In genomic region chr5:176533894-176534611, GRCh38 we compare ENCODE assay signal across 1 cellular context.
A peak's percentile ranks its signal among the peaks of the same experiment; 100 is the strongest.
TF ChIP-seq lines count a peak whose summit lies in the region.

No MANE protein-coding gene starts in this region.

TF ChIP-seq in HepG2, 621 proteins besides CTCF, POLR2A, EP300 and RAD21 (continued from another document):
- no peak for TF ChIP-seq ZUFSP (CRISPR knock-in tag; IDR thresholded peaks at IDR 0.05; ENCODE audit: borderline replicate concordance)
- peak; percentile 26 for TF ChIP-seq XRCC5 (optimal IDR thresholded peaks at IDR 0.05; ENCODE audit: low read length)
- no peak for TF ChIP-seq DRAP1 (CRISPR knock-in tag; IDR thresholded peaks at IDR 0.05)
- peak; percentile 36; the same call in 1 of the 2 replicates for TF ChIP-seq PAF1 (CRISPR knock-in tag; IDR thresholded peaks at IDR 0.05)
- peak; percentile 38; the same call in 1 of the 2 replicates for TF ChIP-seq ZNF788 (CRISPR knock-in tag; IDR thresholded peaks at IDR 0.05; ENCODE audit: borderline replicate concordance)
- no peak for TF ChIP-seq NFYC (CRISPR knock-in tag; IDR thresholded peaks at IDR 0.05)
- 0 out of 4 replicates have a peak, but pooled peaks of 1 of the 2 experiments have one; percentile 22 for TF ChIP-seq KLF16 (CRISPR knock-in tag; IDR thresholded peaks at IDR 0.05)
- no peak for TF ChIP-seq ZNF552 (CRISPR knock-in tag; IDR thresholded peaks at IDR 0.05; ENCODE audit: borderline replicate concordance)
- TF ChIP-seq EHMT2 (IDR thresholded peaks at IDR 0.05; ENCODE audit: borderline replicate concordance, low read depth, low read length): no peak
- no peak for TF ChIP-seq SMAD9 (CRISPR knock-in tag; IDR thresholded peaks at IDR 0.05)
- TF ChIP-seq NRL (CRISPR knock-in tag; IDR thresholded peaks at IDR 0.05; ENCODE audit: borderline replicate concordance): peak; percentile 60; the same call in 1 of the 2 replicates
- TF ChIP-seq SMAD1 (CRISPR knock-in tag; IDR thresholded peaks at IDR 0.05; ENCODE audit: borderline replicate concordance, low read depth): no peak
- TF ChIP-seq TFAP4 (IDR thresholded peaks at IDR 0.05; ENCODE audit: borderline replicate concordance, low read depth): peak; percentile 24; the same call in 1 of the 2 replicates
- TF ChIP-seq ZBTB14 (CRISPR knock-in tag; IDR thresholded peaks at IDR 0.05): no peak
- no peak for TF ChIP-seq HMG20B (CRISPR knock-in tag; conservative IDR thresholded peaks at IDR 0.05)
- TF ChIP-seq ZNF883 (CRISPR knock-in tag; IDR thresholded peaks at IDR 0.05; ENCODE audit: not compliant biosample characterization): peak; percentile 21
- TF ChIP-seq SP5 (CRISPR knock-in tag; IDR thresholded peaks at IDR 0.05; ENCODE audit: borderline replicate concordance, low read depth): no peak
- TF ChIP-seq LCORL (IDR thresholded peaks at IDR 0.05): no peak
- 0 out of 2 replicates have a peak, but pooled peaks have one; percentile 57 for TF ChIP-seq LCORL (CRISPR knock-in tag; IDR thresholded peaks at IDR 0.05)
- peak; percentile 43; the same call in 1 of the 2 replicates for TF ChIP-seq NR0B2 (CRISPR knock-in tag; IDR thresholded peaks at IDR 0.05)
- no peak for TF ChIP-seq TMF1 (CRISPR knock-in tag; IDR thresholded peaks at IDR 0.05; ENCODE audit: low read depth)
- no peak for TF ChIP-seq IRF1 (CRISPR knock-in tag; IDR thresholded peaks at IDR 0.05; ENCODE audit: low read depth)
